Comparison of ENCODE assay signal across 18 cellular contexts in genomic region chr13:111491021-111491420, GRCh38.
"Had no signal": no experiment of that assay in that cellular context is flagged by ENCODE, and none has a peak within 500 bp of the region (broad histone marks: within the 10 kb centered on the region; RNA-seq: fewer than 3 reads in every experiment).

No MANE protein-coding gene starts in this region.

- H3K27ac ChIP-seq: body of pancreas, cardiac muscle cell, epithelial cell of prostate, gastroesophageal sphincter, lower lobe of right lung, transverse colon, vagina had no signal

- H3K4me1 ChIP-seq: body of pancreas, gastroesophageal sphincter, lower lobe of right lung, transverse colon, vagina had no signal

- DNase-seq: activated naive CD4-positive, alpha-beta T cell treated with anti-CD3 and anti-CD28 coated beads, Interleukin-2, amount 10 ng/mL, durations not matched to agents 7 days and 5 days; activated T-cell treated with anti-CD3 and anti-CD28 coated beads for 4 hours; anterior cingulate cortex; body of pancreas; hypothalamus; left colon; lower lobe of right lung; mesendoderm; naive B cell; occipital lobe; retina; stimulated activated CD4-positive, alpha-beta T cell treated with anti-CD3 and anti-CD28 coated beads, Interleukin-12 subunit alpha, Interleukin-12 subunit beta, amount 100 ng/mL, for 4 hours; transverse colon had no signal

- H3K27me3 ChIP-seq: body of pancreas, cardiac muscle cell, transverse colon, vagina had no signal

- H3K36me3 ChIP-seq: cardiac muscle cell, gastroesophageal sphincter, lower lobe of right lung, transverse colon, vagina had no signal

- ATAC-seq: body of pancreas, gastroesophageal sphincter, left colon, lower lobe of right lung, T-cell had no signal

- H3K4me3 ChIP-seq: body of pancreas, cardiac muscle cell, gastroesophageal sphincter, lower lobe of right lung, transverse colon, vagina had no signal
